In the genomic region with DNA sequence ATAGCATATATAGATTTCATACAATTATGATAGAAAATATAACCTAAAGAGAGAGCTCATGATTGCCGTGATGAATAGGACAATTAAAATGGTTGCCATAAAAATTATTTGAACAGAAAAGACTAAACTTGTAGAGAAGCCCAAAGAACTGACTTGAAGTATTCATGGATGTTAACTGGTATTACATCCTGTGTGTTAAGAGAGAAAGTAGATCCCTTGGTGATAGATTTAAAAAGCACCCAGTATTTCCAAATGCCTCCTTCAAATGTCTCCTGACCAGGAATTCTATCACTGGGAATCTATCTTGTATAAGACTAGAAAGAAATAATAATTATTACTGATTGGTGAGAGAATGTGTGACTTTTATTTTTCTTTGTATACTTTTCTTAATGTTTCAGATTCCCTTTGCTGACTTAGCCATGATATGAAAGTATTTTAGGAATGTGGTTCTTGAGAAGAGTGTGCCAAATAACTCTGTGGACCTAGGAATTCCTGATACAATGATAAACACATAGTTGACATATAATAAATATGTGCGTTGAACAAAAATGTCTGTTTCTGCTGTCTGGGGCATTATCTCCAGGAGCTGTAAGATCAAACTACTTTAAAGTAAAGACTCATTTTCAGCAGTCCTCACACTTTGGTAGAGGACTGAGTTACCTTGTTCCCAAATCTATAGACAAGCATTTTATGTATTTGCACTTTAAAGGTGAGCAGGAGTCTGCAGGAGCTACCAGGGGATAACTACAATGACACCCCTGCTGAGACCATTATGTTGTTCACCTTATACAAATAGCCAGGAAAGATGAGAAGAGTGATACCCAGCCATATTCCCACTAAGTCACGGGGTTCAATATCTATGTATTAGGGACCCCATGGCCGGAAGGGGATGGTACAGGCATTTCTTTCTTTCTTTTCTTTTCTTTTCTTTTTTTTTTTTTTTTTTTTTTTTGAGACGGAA, we compare ENCODE assay signal across 15 cellular contexts.
A peak's percentile ranks its signal among the peaks of the same experiment; 100 is the strongest.
DNase-seq lines count a peak whose midpoint lies in the region; TF ChIP-seq lines count a peak whose summit lies in the region.
"Had no signal": no experiment of that assay in that cellular context is flagged by ENCODE, and none has a peak within 500 bp of the region (broad histone marks: within the 10 kb centered on the region; RNA-seq: fewer than 3 reads in every experiment).

No MANE protein-coding gene starts in this region.

- H3K27me3 Mint-ChIP-seq in chondrocyte (ENCODE audit: low read depth), result no peaks in the 10 kb centered on the region
- no peaks in the 10 kb centered on the region for H3K27me3 Mint-ChIP-seq in mesothelial cell of epicardium (ENCODE audit: low read depth)
- H3K27me3 Mint-ChIP-seq in nephron progenitor cell (ENCODE audit: low read depth, poor library complexity), result peaks cover 3% of the 10 kb centered on the region

- H3K36me3 Mint-ChIP-seq in chondrocyte (ENCODE audit: low read depth) (no peaks in the 10 kb centered on the region), mesothelial cell of epicardium (no peaks in the 10 kb centered on the region), nephron progenitor cell (ENCODE audit: low read depth) (no peaks in the 10 kb centered on the region)
- H3K36me3 Mint-ChIP-seq: IgD-negative memory B cell; natural killer cell treated with Interleukin-12 subunit alpha and Interleukin-12 subunit beta and Interleukin-15 and Interleukin-18, amount 100 ng/mL, for 72 hours; type B pancreatic cell had no signal

- DNase-seq in EL (peak; percentile 83), NCI-H146 (lab: John Stamatoyannopoulos, UW) (peak; percentile 92), chondrocyte (ENCODE audit: low spot score) (no peak), mesothelial cell of epicardium (ENCODE audit: low spot score in 2 of 2, unreplicated experiment in 2 of 2) (no peak), germinal center (ENCODE audit: low spot score) (no peak), nephron progenitor cell (no peak), mesenteric fat pad (ENCODE audit: low spot score) (no peak)
- no peak for DNase-seq in NK-92 treated with Interleukin-12 subunit alpha and Interleukin-12 subunit beta, amount 100 ng/mL, for 24 hours (lab: John Stamatoyannopoulos, UW)
- DNase-seq: activated CD8-positive, alpha-beta T cell treated with anti-CD3 and anti-CD28 coated beads for 36 hours; left lung; NCI-H1436 treated with DMSO at 0.1 percent for 48 hours had no signal

- H3K9me3 Mint-ChIP-seq in chondrocyte (ENCODE audit: low read depth) (no peaks in the 10 kb centered on the region), mesothelial cell of epicardium (no peaks in the 10 kb centered on the region), nephron progenitor cell (no peaks in the 10 kb centered on the region)
- H3K9me3 Mint-ChIP-seq: activated CD8-positive, alpha-beta T cell treated with anti-CD3 and anti-CD28 coated beads for 36 hours; activated T-helper 17 cell treated with anti-CD3 and anti-CD28 coated beads, Interleukin-2, amount 50 U/mL, for 72 hours; IgD-negative memory B cell; natural killer cell treated with Interleukin-12 subunit alpha and Interleukin-12 subunit beta and Interleukin-15 and Interleukin-18, amount 100 ng/mL, for 72 hours; type B pancreatic cell had no signal

- TF ChIP-seq CTCF in chondrocyte (IDR thresholded peaks at IDR 0.05) (no peak), mesothelial cell of epicardium (IDR thresholded peaks at IDR 0.05; ENCODE audit: unreplicated experiment) (no peak), nephron progenitor cell (IDR thresholded peaks at IDR 0.05) (no peak)

- H3K4me3 Mint-ChIP-seq in chondrocyte (ENCODE audit: unreplicated experiment), result no peak overlapping the region
- no peak overlapping the region for H3K4me3 Mint-ChIP-seq in mesothelial cell of epicardium
- no peak overlapping the region for H3K4me3 Mint-ChIP-seq in nephron progenitor cell
- H3K4me3 Mint-ChIP-seq: activated CD8-positive, alpha-beta T cell treated with anti-CD3 and anti-CD28 coated beads for 36 hours; activated T-helper 17 cell treated with anti-CD3 and anti-CD28 coated beads, Interleukin-2, amount 50 U/mL, for 72 hours; IgD-negative memory B cell; natural killer cell treated with Interleukin-12 subunit alpha and Interleukin-12 subunit beta and Interleukin-15 and Interleukin-18, amount 100 ng/mL, for 72 hours; type B pancreatic cell had no signal

- H3K4me1 Mint-ChIP-seq in chondrocyte (ENCODE audit: low read depth) (peaks cover 30% of the 10 kb centered on the region), mesothelial cell of epicardium (peaks cover 41% of the 10 kb centered on the region), nephron progenitor cell (peaks cover 14% of the 10 kb centered on the region)
- H3K4me1 Mint-ChIP-seq: activated T-helper 17 cell treated with anti-CD3 and anti-CD28 coated beads, Interleukin-2, amount 50 U/mL, for 72 hours had no signal

- H3K27ac Mint-ChIP-seq in chondrocyte (ENCODE audit: unreplicated experiment) (peak overlapping the region; percentile 58), mesothelial cell of epicardium (peak overlapping the region; percentile 81), nephron progenitor cell (no peak overlapping the region)
- H3K27ac Mint-ChIP-seq: activated CD8-positive, alpha-beta T cell treated with anti-CD3 and anti-CD28 coated beads for 36 hours; activated T-helper 17 cell treated with anti-CD3 and anti-CD28 coated beads, Interleukin-2, amount 50 U/mL, for 72 hours; IgD-negative memory B cell; natural killer cell treated with Interleukin-12 subunit alpha and Interleukin-12 subunit beta and Interleukin-15 and Interleukin-18, amount 100 ng/mL, for 72 hours; type B pancreatic cell had no signal

Comparison
In these comparisons a context has a peak if more than half of its experiments do, and no peak if none do; other contexts are left out.
1. DNase-seq: peak in EL (single experiment) and NCI-H146 (single experiment); none in chondrocyte (single experiment), mesothelial cell of epicardium (0 of 2), germinal center (single experiment), nephron progenitor cell (single experiment), NK-92 treated with Interleukin-12 subunit alpha and Interleukin-12 subunit beta, amount 100 ng/mL, for 24 hours (single experiment) and mesenteric fat pad (single experiment).